ENCODE assay signal across 26 cellular contexts in genomic region chr1:179241716-179242115, GRCh38. TPM values are rescaled to one million over a fixed set of nuclear protein-coding genes. Genes with fewer than 3 reads are reported as not detected.
DNase-seq lines count a peak whose midpoint lies in the region; ATAC-seq and TF ChIP-seq lines count a peak whose summit lies in the region.
"Had no signal": no experiment of that assay in that cellular context is flagged by ENCODE, and none has a peak within 500 bp of the region (broad histone marks: within the 10 kb centered on the region; RNA-seq: fewer than 3 reads in every experiment).

No MANE protein-coding gene starts in this region.

- H3T11ph ChIP-seq in H9 (ENCODE audit: low read length): no peak overlapping the region

- no peak overlapping the region for H3K23ac ChIP-seq in H9 (ENCODE audit: insufficient read length, low read depth, low read length)

- no peak overlapping the region for H2BK5ac ChIP-seq in H9 (ENCODE audit: insufficient read length, low read length)

- no peaks in the 10 kb centered on the region for H3K23me2 ChIP-seq in H9 (ENCODE audit: insufficient read length, low read depth, low read length, poor library complexity, severe bottlenecking)

- H3K9me3 Mint-ChIP-seq in H9 (no peaks in the 10 kb centered on the region), endodermal cell (no peaks in the 10 kb centered on the region), neural progenitor cell (no peaks in the 10 kb centered on the region)
- H3K9me3 Mint-ChIP-seq: CD8-positive, alpha-beta T cell had no signal

- H3K4me1 ChIP-seq in H9 (ENCODE audit: insufficient read depth, low read length) (no peaks in the 10 kb centered on the region), endodermal cell (ENCODE audit: control insufficient read depth, insufficient read depth, low read length) (no peaks in the 10 kb centered on the region), neural progenitor cell (peaks cover 10% of the 10 kb centered on the region)
- H3K4me1 ChIP-seq: A549, SJSA1 had no signal

- no peaks in the 10 kb centered on the region for H3K27me3 Mint-ChIP-seq in H9 (ENCODE audit: low read depth)
- no peaks in the 10 kb centered on the region for H3K27me3 Mint-ChIP-seq in endodermal cell (ENCODE audit: insufficient read depth)
- peaks cover 7% of the 10 kb centered on the region for H3K27me3 Mint-ChIP-seq in neural progenitor cell (ENCODE audit: insufficient read depth, low read depth)
- H3K27me3 Mint-ChIP-seq: B cell had no signal

- no peak overlapping the region for H2BK120ac ChIP-seq in H9 (ENCODE audit: low read depth, low read length, poor library complexity, severe bottlenecking)

- H3K27ac ChIP-seq in H9 (ENCODE audit: insufficient read length, low read depth, low read length) (no peak overlapping the region), endodermal cell (ENCODE audit: low read depth, low read length) (peak overlapping the region; percentile 26), neural progenitor cell (peak overlapping the region; percentile 77), substantia nigra (ENCODE audit: low read depth, low read length, poor library complexity, severe bottlenecking) (peak overlapping the region; percentile 36)
- H3K27ac ChIP-seq: A549, C4-2B, KMS-11, SJSA1 had no signal

- H3K4me2 ChIP-seq in H9 (ENCODE audit: insufficient read depth, insufficient read length, low read length): no peak overlapping the region
- H3K4me2 ChIP-seq in neural progenitor cell: peak overlapping the region; percentile 41
- H3K4me2 ChIP-seq: A549, KMS-11 had no signal

- no peak overlapping the region for H2AK5ac ChIP-seq in H9 (ENCODE audit: insufficient read length, low read length)

- H3K79me2 ChIP-seq in H9 (ENCODE audit: insufficient read depth, low read length) (no peaks in the 10 kb centered on the region), neural progenitor cell (ENCODE audit: low read depth) (no peaks in the 10 kb centered on the region)

- no peak overlapping the region for H3K14ac ChIP-seq in H9 (ENCODE audit: insufficient read depth, low read length)

- H3K27me3 ChIP-seq in H9 (ENCODE audit: insufficient read depth, low read length) (no peaks in the 10 kb centered on the region), endodermal cell (ENCODE audit: control insufficient read depth, insufficient read depth, low read length, poor library complexity, severe bottlenecking) (no peaks in the 10 kb centered on the region), neural progenitor cell (no peaks in the 10 kb centered on the region)
- H3K27me3 ChIP-seq: SJSA1 had no signal

- H4K20me1 ChIP-seq in H9 (ENCODE audit: control insufficient read depth, insufficient read depth, insufficient read length) (no peaks in the 10 kb centered on the region), neural progenitor cell (ENCODE audit: low read depth) (no peaks in the 10 kb centered on the region)

- no peak overlapping the region for H3K4ac ChIP-seq in H9 (ENCODE audit: low read depth, low read length)

- peaks cover 12% of the 10 kb centered on the region for H3F3A ChIP-seq in neural progenitor cell (ENCODE audit: low read depth)

- peak overlapping the region; percentile 23 for H2AFZ ChIP-seq in H9 (ENCODE audit: low read length)
- H2AFZ ChIP-seq in neural progenitor cell (replicated peaks): peak overlapping the region; percentile 91

- no peak overlapping the region for H3K9ac ChIP-seq in H9 (ENCODE audit: extremely low read depth, insufficient read length, low read length)
- no peak overlapping the region for H3K9ac ChIP-seq in endodermal cell (ENCODE audit: extremely low read depth, low read length, poor library complexity, severe bottlenecking)
- H3K9ac ChIP-seq in neural progenitor cell: no peak overlapping the region
- H3K9ac ChIP-seq: KMS-11 had no signal

- no peak overlapping the region for H2BK12ac ChIP-seq in H9 (ENCODE audit: insufficient read length, low read depth, low read length)

- no peak overlapping the region for H4K91ac ChIP-seq in H9 (ENCODE audit: insufficient read length, low read depth, low read length)

- no peak overlapping the region for H3K56ac ChIP-seq in H9 (ENCODE audit: insufficient read length, low read depth, low read length)

- no peaks in the 10 kb centered on the region for H3K36me3 Mint-ChIP-seq in H9 (ENCODE audit: insufficient read depth in 1 of 3, low read depth in 3 of 3)
- no peaks in the 10 kb centered on the region for H3K36me3 Mint-ChIP-seq in endodermal cell (ENCODE audit: low read depth)
- H3K36me3 Mint-ChIP-seq in neural progenitor cell: no peaks in the 10 kb centered on the region
- H3K36me3 Mint-ChIP-seq: CD8-positive, alpha-beta T cell had no signal

- H3K18ac ChIP-seq in H9 (ENCODE audit: insufficient read length, low read depth, low read length): no peak overlapping the region

- peaks cover 0 to 3% of the 10 kb centered on the region in 2 experiments; a peak in 1 of 4 replicates for H3K4me1 Mint-ChIP-seq in H9
- H3K4me1 Mint-ChIP-seq in endodermal cell: no peaks in the 10 kb centered on the region
- H3K4me1 Mint-ChIP-seq in neural progenitor cell: peaks cover 12% of the 10 kb centered on the region
- H3K4me1 Mint-ChIP-seq: B cell had no signal

- no peaks in the 10 kb centered on the region for H3K36me3 ChIP-seq in endodermal cell (ENCODE audit: control insufficient read depth, insufficient read depth, low read length)
- no peaks in the 10 kb centered on the region for H3K36me3 ChIP-seq in neural progenitor cell
- H3K36me3 ChIP-seq: SJSA1 had no signal

- H2BK20ac ChIP-seq in H9 (ENCODE audit: low read depth, low read length, poor library complexity, severe bottlenecking): no peak overlapping the region

- ATAC-seq in HG03520 (IDR thresholded peaks at IDR 0.05; ENCODE audit: unreplicated experiment): no peak
- ATAC-seq: A549; CD8-positive, alpha-beta T cell had no signal

- no peak overlapping the region for H2BK15ac ChIP-seq in H9 (ENCODE audit: low read depth, low read length)

- DNase-seq in H9 (no peak), endodermal cell (no peak), neural progenitor cell (ENCODE audit: low spot score) (no peak), substantia nigra (lab: John Stamatoyannopoulos, UW) (peak in 2 of 49 donors; percentile 2 to 6), OCI-M2 (lab: John Stamatoyannopoulos, UW; ENCODE audit: unreplicated experiment) (no peak), T-helper 9 cell (no peak)
- DNase-seq: CD8-positive, alpha-beta T cell; DMS 273 treated with DMSO at 0.1 percent for 48 hours; DMS79; EL; GF-D8; IMR-90; NCI-H1048; NCI-H1417; NCI-H1694 treated with DMSO at 0.1 percent for 48 hours; NCI-H2081; NCI-H2227 treated with DMSO at 0.1 percent for 48 hours; NCI-H526 treated with DMSO at 0.1 percent for 48 hours; Right ventricle myocardium superior; RPMI8226 had no signal

- WGBS in H9 (ENCODE audit: extremely low coverage, insufficient read length, low lambda C conversion rate): no CpG with 5 or more reads among the region's 3 CpGs
- 40 to 77% methylated on average over 1 to 2 of the region's 3 CpGs for WGBS in endodermal cell (ENCODE audit: insufficient coverage in 1 of 2, insufficient read length in 1 of 2), 2 experiments

- H3K4me3 Mint-ChIP-seq in H9: no peak overlapping the region
- H3K4me3 Mint-ChIP-seq in endodermal cell: no peak overlapping the region
- no peak overlapping the region for H3K4me3 Mint-ChIP-seq in neural progenitor cell
- H3K4me3 Mint-ChIP-seq: B cell; CD8-positive, alpha-beta T cell had no signal

- H3K4me3 ChIP-seq in endodermal cell (ENCODE audit: low read length): no peak overlapping the region
- no peak overlapping the region for H3K4me3 ChIP-seq in neural progenitor cell
- H3K4me3 ChIP-seq: A549, SJSA1 had no signal

- H4K8ac ChIP-seq in H9 (replicated peaks; ENCODE audit: insufficient read length, low read depth, low read length): no peak overlapping the region

- no peak overlapping the region for H3K27ac Mint-ChIP-seq in H9
- no peak overlapping the region for H3K27ac Mint-ChIP-seq in endodermal cell
- peak overlapping the region; percentile 97 for H3K27ac Mint-ChIP-seq in neural progenitor cell
- H3K27ac Mint-ChIP-seq: B cell; CD8-positive, alpha-beta T cell had no signal

- no peaks in the 10 kb centered on the region for H3K79me1 ChIP-seq in H9 (ENCODE audit: insufficient read depth, low read depth, low read length, poor library complexity, severe bottlenecking)

- no peak overlapping the region for H4K5ac ChIP-seq in H9 (ENCODE audit: insufficient read length, low read depth, low read length)

- H3K9me3 ChIP-seq in H9 (ENCODE audit: control insufficient read depth, low read depth, low read length) (no peaks in the 10 kb centered on the region), endodermal cell (ENCODE audit: control insufficient read depth, low read length) (no peaks in the 10 kb centered on the region), neural progenitor cell (ENCODE audit: low read depth) (no peaks in the 10 kb centered on the region)
- H3K9me3 ChIP-seq: A549, SJSA1 had no signal

- TF ChIP-seq CTCF in H9 (conservative IDR thresholded peaks at IDR 0.05) (no peak), endodermal cell (conservative IDR thresholded peaks at IDR 0.05) (no peak), neural progenitor cell (IDR thresholded peaks at IDR 0.05) (no peak)

RNA-seq across cellular contexts. Expression of gene ABL2, which starts 12.2 kb away (rescaled TPM):
- total RNA-seq in H9 (2021) (21.2 TPM in 2 replicates), endodermal cell (10 to 100 TPM; 20.2 to 28.0 TPM), neural progenitor cell (ENCODE audit: low replicate concordance) (17.9 and 20.1 TPM in 2 replicates)
- polyA plus RNA-seq in endodermal cell (2013, experiment 1 of 2): 11.5 TPM
- polyA plus RNA-seq in endodermal cell (2013, experiment 2 of 2): 12.6 TPM

RNA-seq across cellular contexts. Expression of gene SOAT1, which starts 51.9 kb away (rescaled TPM):
- 7.5 and 8.8 TPM in 2 replicates for total RNA-seq in H9 (2021)
- 10 to 100 TPM; 34.2 to 41.9 TPM for total RNA-seq in endodermal cell
- polyA plus RNA-seq in endodermal cell (2013, experiment 1 of 2): 14.2 TPM
- 13.5 TPM for polyA plus RNA-seq in endodermal cell (2013, experiment 2 of 2)
- 9.0 and 15.3 TPM in 2 replicates for total RNA-seq in neural progenitor cell (ENCODE audit: low replicate concordance)
